In the genomic region with DNA sequence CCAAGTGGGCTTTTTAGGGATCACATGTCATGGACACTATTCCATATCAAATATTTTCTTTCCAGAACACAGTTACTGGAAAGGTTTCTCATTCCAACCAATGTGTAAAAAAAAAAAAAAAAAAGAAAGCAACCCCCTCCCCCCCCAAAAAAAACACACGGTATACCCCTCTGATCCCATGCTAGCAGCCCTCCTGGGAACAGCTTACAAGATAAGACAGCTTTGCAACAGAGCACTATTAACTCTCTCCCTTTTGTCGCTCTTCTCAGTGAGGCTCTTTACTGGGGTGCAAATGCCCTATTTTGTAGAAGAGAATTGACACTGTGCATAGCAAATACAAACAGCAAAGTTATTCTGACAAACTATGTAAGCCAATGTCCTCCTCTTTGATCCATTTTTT, we compare ENCODE assay signal across 16 cellular contexts.
DNase-seq lines count a peak whose midpoint lies in the region; ATAC-seq and TF ChIP-seq lines count a peak whose summit lies in the region.
"Had no signal": no experiment of that assay in that cellular context is flagged by ENCODE, and none has a peak within 500 bp of the region (broad histone marks: within the 10 kb centered on the region; RNA-seq: fewer than 3 reads in every experiment).

No MANE protein-coding gene starts in this region.

- peak overlapping the region; percentile 56 to 72 for H3K27ac ChIP-seq in thoracic aorta
- H3K27ac ChIP-seq: BLaER1, Peyer's patch, SJCRH30 had no signal

- H3K27me3 Mint-ChIP-seq in nephron progenitor cell (ENCODE audit: low read depth, poor library complexity): no peaks in the 10 kb centered on the region
- H3K27me3 Mint-ChIP-seq in T-cell: peaks cover 4% of the 10 kb centered on the region in 2 donors

- H3K27me3 ChIP-seq in thoracic aorta (replicated peaks; ENCODE audit: insufficient read depth): no peaks in the 10 kb centered on the region
- H3K27me3 ChIP-seq: BLaER1, Peyer's patch, SJCRH30 had no signal

- H3K4me1 ChIP-seq in thoracic aorta (ENCODE audit: control insufficient read depth in 1 of 2, low read depth in 2 of 2): peaks cover 42 to 73% of the 10 kb centered on the region in 2 donors
- H3K4me1 ChIP-seq: Peyer's patch, SJCRH30 had no signal

- no peak for ATAC-seq in thoracic aorta (ENCODE audit: insufficient number of reproducible peaks, low FRiP score, low read depth)
- ATAC-seq in HG02981 (IDR thresholded peaks at IDR 0.05; ENCODE audit: unreplicated experiment): no peak
- no peak for ATAC-seq in T-cell (replicated peaks in 1 of 4)
- no peak for ATAC-seq in activated naive CD4-positive, alpha-beta T cell treated with anti-CD3 and anti-CD28 coated beads, Interleukin-2, amount 50 U/mL, for 72 hours

- POLR2A ChIA-PET in T-cell (lab: Charles Lee): no interaction called here

- CTCF ChIA-PET in T-cell (lab: Charles Lee): no interaction called here

- H3K27ac Mint-ChIP-seq in nephron progenitor cell (peak overlapping the region; percentile 88), T-cell (no peak overlapping the region)
- H3K27ac Mint-ChIP-seq in activated naive CD4-positive, alpha-beta T cell treated with anti-CD3 and anti-CD28 coated beads, Interleukin-2, amount 50 U/mL, for 72 hours: no peak overlapping the region
- H3K27ac Mint-ChIP-seq: CD8-positive, alpha-beta memory T cell had no signal

- peaks cover 27% of the 10 kb centered on the region for H3K4me1 Mint-ChIP-seq in nephron progenitor cell
- H3K4me1 Mint-ChIP-seq in T-cell: no peaks in the 10 kb centered on the region
- H3K4me1 Mint-ChIP-seq: CD8-positive, alpha-beta memory T cell had no signal

- TF ChIP-seq CTCF in choroid plexus epithelial cell (conservative IDR thresholded peaks at IDR 0.05; ENCODE audit: low read depth, low read length) (no peak), nephron progenitor cell (IDR thresholded peaks at IDR 0.05) (no peak), thoracic aorta (IDR thresholded peaks at IDR 0.05) (no peak)

- DNase-seq in NCI-H82 (lab: John Stamatoyannopoulos, UW) (peak; percentile 83), choroid plexus epithelial cell (ENCODE audit: low read depth) (peak; percentile 11), nephron progenitor cell (no peak), thoracic aorta (ENCODE audit: low spot score) (no peak), T-cell (no peak)
- DNase-seq in effector CD8-positive, alpha-beta T cell (lab: John Stamatoyannopoulos, UW): no peak
- DNase-seq in activated naive CD4-positive, alpha-beta T cell treated with anti-CD3 and anti-CD28 coated beads, Interleukin-2, amount 50 U/mL, for 72 hours (ENCODE audit: low spot score in 2 of 2): no peak
- DNase-seq: CD8-positive, alpha-beta memory T cell; KG1; NCI-H1092 treated with DMSO at 0.1 percent for 48 hours; NCI-H1694 treated with DMSO at 0.1 percent for 48 hours; NCI-H774; Peyer's patch; SJCRH30 had no signal

- H3K9me3 Mint-ChIP-seq in nephron progenitor cell: no peaks in the 10 kb centered on the region
- H3K9me3 Mint-ChIP-seq in T-cell: no peaks in the 10 kb centered on the region
- H3K9me3 Mint-ChIP-seq in activated naive CD4-positive, alpha-beta T cell treated with anti-CD3 and anti-CD28 coated beads, Interleukin-2, amount 50 U/mL, for 72 hours: no peaks in the 10 kb centered on the region
- H3K9me3 Mint-ChIP-seq: CD8-positive, alpha-beta memory T cell had no signal

- H3K4me3 ChIP-seq in choroid plexus epithelial cell (ENCODE audit: low read depth, low read length) (no peak overlapping the region), thoracic aorta (no peak overlapping the region)
- H3K4me3 ChIP-seq: BLaER1, Peyer's patch, SJCRH30 had no signal

- no peaks in the 10 kb centered on the region for H3K9me3 ChIP-seq in thoracic aorta
- H3K9me3 ChIP-seq: BLaER1, Peyer's patch, SJCRH30 had no signal

- H3K36me3 ChIP-seq in thoracic aorta: no peaks in the 10 kb centered on the region
- H3K36me3 ChIP-seq: BLaER1, Peyer's patch, SJCRH30 had no signal

- no peaks in the 10 kb centered on the region for H3K36me3 Mint-ChIP-seq in nephron progenitor cell (ENCODE audit: low read depth)
- H3K36me3 Mint-ChIP-seq in T-cell: no peaks in the 10 kb centered on the region
- no peaks in the 10 kb centered on the region for H3K36me3 Mint-ChIP-seq in activated naive CD4-positive, alpha-beta T cell treated with anti-CD3 and anti-CD28 coated beads, Interleukin-2, amount 50 U/mL, for 72 hours
- H3K36me3 Mint-ChIP-seq: CD8-positive, alpha-beta memory T cell had no signal

- H3K4me3 Mint-ChIP-seq in nephron progenitor cell (no peak overlapping the region), T-cell (no peak overlapping the region)
- H3K4me3 Mint-ChIP-seq: CD8-positive, alpha-beta memory T cell had no signal

Comparison
In these comparisons a context has a peak if more than half of its experiments do, and no peak if none do; other contexts are left out.
1. DNase-seq: peak in NCI-H82 (single experiment) and choroid plexus epithelial cell (single experiment); none in nephron progenitor cell (single experiment), thoracic aorta (single experiment), T-cell (0 of 34), effector CD8-positive, alpha-beta T cell (single experiment) and activated naive CD4-positive, alpha-beta T cell treated with anti-CD3 and anti-CD28 coated beads, Interleukin-2, amount 50 U/mL, for 72 hours (0 of 2).